7 cellular contexts compared by ENCODE assay signal in the genomic region with DNA sequence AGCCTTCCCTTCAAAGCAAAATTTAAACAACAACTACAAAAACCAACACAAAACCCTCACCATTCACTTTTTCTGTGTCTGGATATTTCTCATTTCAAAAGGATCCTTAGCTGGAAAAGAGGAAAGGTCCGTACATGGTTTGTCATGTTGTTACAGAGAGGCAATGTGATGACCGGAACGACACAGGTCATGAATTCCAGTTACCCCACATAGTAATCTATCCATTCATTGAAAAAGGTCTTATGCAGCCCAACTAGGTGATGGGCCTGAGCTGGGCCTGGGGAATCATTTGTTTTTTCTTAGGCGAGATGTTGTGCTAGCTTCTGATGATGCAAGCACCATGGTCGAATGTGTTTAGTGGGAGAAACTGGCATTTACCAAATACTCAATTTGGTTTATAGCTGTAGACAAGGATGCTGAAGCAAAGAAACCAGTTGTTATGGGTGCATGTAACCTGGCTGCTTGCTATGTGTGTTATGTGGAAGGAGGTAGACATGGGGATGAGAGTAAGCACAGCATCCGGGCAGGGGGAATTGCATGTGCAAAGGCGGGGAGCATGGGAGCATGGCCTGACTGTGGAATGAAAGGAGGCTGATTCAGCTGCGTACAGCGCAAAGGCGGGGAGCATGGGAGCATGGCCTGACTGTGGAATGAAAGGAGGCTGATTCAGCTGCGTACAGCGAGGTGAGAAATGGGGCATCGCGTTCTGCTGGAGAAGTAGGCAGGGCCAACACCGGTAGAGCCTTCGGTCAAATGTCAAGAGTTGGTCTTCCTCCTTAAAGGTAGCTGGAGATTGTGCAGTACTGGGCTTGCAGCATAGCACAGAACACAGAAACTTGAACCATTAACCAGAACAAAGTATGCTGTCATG.
"Had no signal": no experiment of that assay in that cellular context is flagged by ENCODE, and none has a peak within 500 bp of the region (broad histone marks: within the 10 kb centered on the region; RNA-seq: fewer than 3 reads in every experiment).

No MANE protein-coding gene starts in this region.

- DNase-seq: H9, HCEC 1CT, KG1 had no signal

- H3K4me3 ChIP-seq: GM23338 had no signal

- ATAC-seq: GM23338, HepG2 had no signal

- FAIRE-seq: H1, H54, HepG2 had no signal
